In genomic region chrX:74534569-74535038, GRCh38 we compare ENCODE assay signal across 8 cellular contexts.
DNase-seq lines count a peak whose midpoint lies in the region; ATAC-seq lines count a peak whose summit lies in the region.

No MANE protein-coding gene starts in this region.

- ATAC-seq in GM19023 (IDR thresholded peaks at IDR 0.05; ENCODE audit: unreplicated experiment), result peak; percentile 32
- ATAC-seq in GM21526 (IDR thresholded peaks at IDR 0.05; ENCODE audit: low FRiP score, unreplicated experiment), result no peak

- DNase-seq in AG20443 (ENCODE audit: low spot score) (peak; percentile 28), NCI-H226 (peak; percentile 6), glomerular visceral epithelial cell (ENCODE audit: extremely low spot score) (peak; percentile 67), NCI-H526 treated with DMSO at 0.1 percent for 48 hours (lab: John Stamatoyannopoulos, UW) (no peak), KG1 (lab: John Stamatoyannopoulos, UW) (no peak)
- no peak for DNase-seq in activated CD4-positive, alpha-beta T cell treated with anti-CD3 and anti-CD28 coated beads, Interleukin-2, amount 50 U/mL, for 4 hours

Comparison
In these comparisons a context has a peak if more than half of its experiments do, and no peak if none do; other contexts are left out.
1. DNase-seq: peak in AG20443 (single experiment), NCI-H226 (single experiment) and glomerular visceral epithelial cell (single experiment); none in NCI-H526 treated with DMSO at 0.1 percent for 48 hours (single experiment), KG1 (single experiment) and activated CD4-positive, alpha-beta T cell treated with anti-CD3 and anti-CD28 coated beads, Interleukin-2, amount 50 U/mL, for 4 hours (0 of 2).